In genomic region chr15:48418343-48418742, GRCh38 we compare ENCODE assay signal across 26 cellular contexts.
"Had no signal": no experiment of that assay in that cellular context is flagged by ENCODE, and none has a peak within 500 bp of the region (broad histone marks: within the 10 kb centered on the region; RNA-seq: fewer than 3 reads in every experiment).

No MANE protein-coding gene starts in this region.

- H3K9me3 Mint-ChIP-seq: immature natural killer cell; naive thymus-derived CD8-positive, alpha-beta T cell; stimulated activated effector memory CD8-positive, alpha-beta T cell treated with anti-CD3 and anti-CD28 coated beads, Interleukin-12 subunit alpha, Interleukin-12 subunit beta, amount 100 ng/mL, for 72 hours had no signal

- H3K4me3 Mint-ChIP-seq: immature natural killer cell; naive thymus-derived CD8-positive, alpha-beta T cell; stimulated activated effector memory CD8-positive, alpha-beta T cell treated with anti-CD3 and anti-CD28 coated beads, Interleukin-12 subunit alpha, Interleukin-12 subunit beta, amount 100 ng/mL, for 72 hours had no signal

- H3K9ac ChIP-seq: parathyroid adenoma had no signal

- H3K4me3 ChIP-seq: coronary artery, esophagus muscularis mucosa, gastroesophageal sphincter, stomach, thyroid gland, vagina had no signal

- H3K27ac ChIP-seq: foreskin keratinocyte, parathyroid adenoma, stomach, thyroid gland had no signal

- DNase-seq: dermis blood vessel endothelial cell; effector memory CD4-positive, alpha-beta T cell; foreskin keratinocyte; hypothalamus; immature natural killer cell; islet precursor cell; kidney glomerular epithelial cell; left colon; mesendoderm; midbrain; naive thymus-derived CD8-positive, alpha-beta T cell; occipital lobe; stimulated activated CD4-positive, alpha-beta T cell treated with anti-CD3 and anti-CD28 coated beads, Interleukin-2, amount 100 ng/mL, for 24 hours; stimulated activated CD4-positive, alpha-beta T cell treated with anti-CD3 and anti-CD28 coated beads, Interleukin-4, amount 100 ng/mL, for 24 hours; stimulated activated naive CD4-positive, alpha-beta T cell treated with Interleukin-2 at 50 U/mL for 16 hours; stomach; thyroid gland; trophoblast cell had no signal

- H3K9me3 ChIP-seq: esophagus muscularis mucosa, gastroesophageal sphincter, stomach, thyroid gland, vagina had no signal

- ATAC-seq: foreskin keratinocyte; gastroesophageal sphincter; left colon; naive thymus-derived CD8-positive, alpha-beta T cell; sciatic nerve; stimulated activated effector memory CD8-positive, alpha-beta T cell treated with anti-CD3 and anti-CD28 coated beads, Interleukin-12 subunit alpha, Interleukin-12 subunit beta, amount 100 ng/mL, for 72 hours had no signal

- H3K27ac Mint-ChIP-seq: immature natural killer cell; naive thymus-derived CD8-positive, alpha-beta T cell; progenitor cell of endocrine pancreas; stimulated activated effector memory CD8-positive, alpha-beta T cell treated with anti-CD3 and anti-CD28 coated beads, Interleukin-12 subunit alpha, Interleukin-12 subunit beta, amount 100 ng/mL, for 72 hours had no signal

- H3K27me3 ChIP-seq: esophagus muscularis mucosa, foreskin keratinocyte, gastroesophageal sphincter, stomach, thyroid gland, vagina had no signal

- H3K36me3 Mint-ChIP-seq: immature natural killer cell; naive thymus-derived CD8-positive, alpha-beta T cell; stimulated activated effector memory CD8-positive, alpha-beta T cell treated with anti-CD3 and anti-CD28 coated beads, Interleukin-12 subunit alpha, Interleukin-12 subunit beta, amount 100 ng/mL, for 72 hours had no signal

- H3K4me1 Mint-ChIP-seq: immature natural killer cell; naive thymus-derived CD8-positive, alpha-beta T cell; stimulated activated effector memory CD8-positive, alpha-beta T cell treated with anti-CD3 and anti-CD28 coated beads, Interleukin-12 subunit alpha, Interleukin-12 subunit beta, amount 100 ng/mL, for 72 hours had no signal

- H3K79me2 ChIP-seq: parathyroid adenoma had no signal

- H3K4me1 ChIP-seq: parathyroid adenoma had no signal

- H3K27me3 Mint-ChIP-seq: progenitor cell of endocrine pancreas had no signal

- H2AFZ ChIP-seq: parathyroid adenoma had no signal
